In the genomic region with DNA sequence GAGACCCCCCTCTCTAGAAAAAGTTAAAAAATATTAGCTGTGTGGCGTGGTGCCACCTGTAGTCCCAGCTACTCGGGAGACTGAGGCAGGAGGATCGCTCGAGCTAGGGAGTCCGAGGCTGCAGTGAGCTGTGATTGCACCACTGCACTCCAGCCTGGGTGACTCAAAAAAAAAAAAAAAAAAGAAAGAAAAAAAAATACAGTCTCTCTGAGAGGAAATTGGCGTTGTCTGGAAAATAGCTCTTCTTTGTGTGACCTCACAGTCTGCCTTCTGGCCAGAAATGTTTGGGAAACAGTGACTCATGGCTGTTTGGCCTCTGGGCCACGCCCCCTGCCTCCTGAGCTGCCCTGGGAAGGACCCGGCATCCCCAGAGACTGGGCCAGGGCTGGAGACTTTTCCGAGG, we compare ENCODE assay signal across 7 cellular contexts. TPM values are rescaled to one million over a fixed set of nuclear protein-coding genes. Genes with fewer than 3 reads are reported as not detected.
DNase-seq lines count a peak whose midpoint lies in the region; ATAC-seq and TF ChIP-seq lines count a peak whose summit lies in the region.

No MANE protein-coding gene starts in this region.

- peak overlapping the region; percentile 61 for H3K27ac ChIP-seq in HL-60 (replicated peaks)

- ATAC-seq in SK-N-SH treated with all-trans-retinoic acid at 6 μM for 48 hours, result peak; percentile 98
- ATAC-seq in GM21737 (IDR thresholded peaks at IDR 0.05; ENCODE audit: unreplicated experiment), result no peak
- ATAC-seq in HG02571 (IDR thresholded peaks at IDR 0.05; ENCODE audit: unreplicated experiment), result no peak

- H3K4me3 ChIP-seq in HL-60 (replicated peaks; ENCODE audit: insufficient read depth, low read length) (no peak overlapping the region; the same call in 1 of the 2 replicates), fibroblast of the aortic adventitia (ENCODE audit: low read depth, low read length) (peak overlapping the region; percentile 33)

- TF ChIP-seq CTCF in HL-60 (IDR thresholded peaks at IDR 0.05; ENCODE audit: insufficient read depth, low read length), result no peak
- TF ChIP-seq CTCF in fibroblast of the aortic adventitia (IDR thresholded peaks at IDR 0.05; ENCODE audit: insufficient read depth, low read length), result no peak

- DNase-seq in HL-60 (ENCODE audit: low read depth in 1 of 2, low spot score in 1 of 2) (peak; percentile 76 to 81), fibroblast of the aortic adventitia (ENCODE audit: low read depth) (peak; percentile 99), non-pigmented ciliary epithelial cell (ENCODE audit: low read depth) (peak; percentile 86), activated T-cell treated with anti-CD3 and anti-CD28 coated beads for 4 hours (no peak)

- no peaks in the 10 kb centered on the region for H3K27me3 ChIP-seq in HL-60 (ENCODE audit: insufficient read depth, poor library complexity, severe bottlenecking)

TF ChIP-seq in SK-N-SH treated with all-trans-retinoic acid at 6 μM for 48 hours, 23 proteins besides CTCF, POLR2A, EP300 and RAD21:
- TF ChIP-seq GLIS3 (CRISPR knock-in tag; IDR thresholded peaks at IDR 0.05), result no peak
- no peak for TF ChIP-seq ESRRG (CRISPR knock-in tag; IDR thresholded peaks at IDR 0.05)
- TF ChIP-seq, protein P1, sequence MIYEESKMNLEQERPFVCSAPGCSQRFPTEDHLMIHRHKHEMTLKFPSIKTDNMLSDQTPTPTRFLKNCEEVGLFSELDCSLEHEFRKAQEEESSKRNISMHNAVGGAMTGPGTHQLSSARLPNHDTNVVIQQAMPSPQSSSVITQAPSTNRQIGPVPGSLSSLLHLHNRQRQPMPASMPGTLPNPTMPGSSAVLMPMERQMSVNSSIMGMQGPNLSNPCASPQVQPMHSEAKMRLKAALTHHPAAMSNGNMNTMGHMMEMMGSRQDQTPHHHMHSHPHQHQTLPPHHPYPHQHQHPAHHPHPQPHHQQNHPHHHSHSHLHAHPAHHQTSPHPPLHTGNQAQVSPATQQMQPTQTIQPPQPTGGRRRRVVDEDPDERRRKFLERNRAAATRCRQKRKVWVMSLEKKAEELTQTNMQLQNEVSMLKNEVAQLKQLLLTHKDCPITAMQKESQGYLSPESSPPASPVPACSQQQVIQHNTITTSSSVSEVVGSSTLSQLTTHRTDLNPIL (CRISPR knock-in tag; IDR thresholded peaks at IDR 0.05; ENCODE audit: low read depth), result no peak
- no peak for TF ChIP-seq PPARA (CRISPR knock-in tag; IDR thresholded peaks at IDR 0.05; ENCODE audit: borderline replicate concordance)
- TF ChIP-seq ISL1 (CRISPR knock-in tag; IDR thresholded peaks at IDR 0.05), result 0 out of 2 replicates have a peak, but pooled peaks have one; percentile 6
- TF ChIP-seq CSDC2 (CRISPR knock-in tag; IDR thresholded peaks at IDR 0.05), result no peak

RNA-seq across cellular contexts. Expression of a gene that starts 10.7 kb away (rescaled TPM):
- 11.1 and 68.2 TPM in 2 replicates for total RNA-seq in fibroblast of the aortic adventitia (ENCODE audit: low replicate concordance)

RNA-seq across cellular contexts. Expression of a gene that starts 21.0 kb away (rescaled TPM):
- 41.8 and 53.6 TPM in 2 replicates for total RNA-seq in fibroblast of the aortic adventitia (ENCODE audit: low replicate concordance)

RNA-seq across cellular contexts. Expression of a gene that starts 33.7 kb away (rescaled TPM):
- total RNA-seq in fibroblast of the aortic adventitia (ENCODE audit: low replicate concordance), result 6.3 and 15.7 TPM in 2 replicates

RNA-seq across cellular contexts. Expression of a gene that starts 59.9 kb away (rescaled TPM):
- total RNA-seq in fibroblast of the aortic adventitia (ENCODE audit: low replicate concordance), result 4.4 and 22.8 TPM in 2 replicates
